In the genomic region with DNA sequence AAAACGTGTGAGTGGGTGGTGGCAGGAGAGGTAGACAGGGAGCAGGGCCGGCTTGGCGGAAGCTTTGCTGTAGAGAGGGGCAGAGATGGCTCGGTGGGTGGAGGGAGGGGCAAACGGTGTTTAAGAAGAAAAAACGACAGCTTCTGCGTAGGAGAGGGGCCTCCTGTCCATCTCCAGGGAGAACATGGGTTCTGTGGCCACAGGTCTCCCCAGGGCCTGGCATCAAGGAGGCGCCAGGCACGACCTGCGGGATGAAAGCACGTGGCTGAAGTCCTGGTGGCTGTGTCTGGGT, we compare ENCODE assay signal across 10 cellular contexts. TPM values are rescaled to one million over a fixed set of nuclear protein-coding genes. Genes with fewer than 3 reads are reported as not detected.
DNase-seq lines count a peak whose midpoint lies in the region; ATAC-seq and TF ChIP-seq lines count a peak whose summit lies in the region.
"Had no signal": no experiment of that assay in that cellular context is flagged by ENCODE, and none has a peak within 500 bp of the region (broad histone marks: within the 10 kb centered on the region; RNA-seq: fewer than 3 reads in every experiment).

No MANE protein-coding gene starts in this region.

- peaks cover 37% of the 10 kb centered on the region for H3K27me3 ChIP-seq in HUES64 (ENCODE audit: insufficient read depth, low read length)
- no peaks in the 10 kb centered on the region for H3K27me3 ChIP-seq in naive thymus-derived CD4-positive, alpha-beta T cell (ENCODE audit: control insufficient read depth in 2 of 2, insufficient read depth in 2 of 2, low read length in 2 of 2)

- intact Hi-C loops in MCF 10A (cut with micrococcal nuclease) = no loop called here
- intact Hi-C loops in naive thymus-derived CD4-positive, alpha-beta T cell (cut with micrococcal nuclease) = loop anchor here (5.0 to 10.0 kb wide), 2 partner anchors 107 to 144 kb away; no protein-coding TSS in a partner anchor

- WGBS in HUES64 = 24% methylated on average over 11 of the region's 11 CpGs

- CTCF ChIA-PET in MCF 10A (lab: Yijun Ruan, JAX) = interaction anchor here (0.7 to 1.5 kb wide), 7 partner anchors 10 to 585 kb away, joined by 3 to 15 read pairs (median 3); a partner anchor contains a TSS
- CTCF ChIA-PET in naive thymus-derived CD4-positive, alpha-beta T cell (lab: Charles Lee) = interaction anchor here (1.3 kb wide), 1 partner anchor 8 kb away, joined by 5 read pairs; no protein-coding TSS in a partner anchor

- H3K36me3 Mint-ChIP-seq in MCF 10A (ENCODE audit: insufficient read depth, unreplicated experiment) = peaks cover 4% of the 10 kb centered on the region
- no peaks in the 10 kb centered on the region for H3K36me3 Mint-ChIP-seq in naive thymus-derived CD4-positive, alpha-beta T cell

- H3K4me3 ChIP-seq in HUES64 (ENCODE audit: low read length) = peak overlapping the region; percentile 73
- peak overlapping the region; percentile 73 for H3K4me3 ChIP-seq in naive thymus-derived CD4-positive, alpha-beta T cell (ENCODE audit: low read length)

- DNase-seq in MCF 10A (ENCODE audit: unreplicated experiment) (no peak), NCI-H2029 (lab: John Stamatoyannopoulos, UW) (no peak), NCI-H2227 (lab: John Stamatoyannopoulos, UW; ENCODE audit: unreplicated experiment) (no peak)
- DNase-seq in naive thymus-derived CD4-positive, alpha-beta T cell = no peak
- no peak for DNase-seq in stimulated activated CD4-positive, alpha-beta T cell treated with anti-CD3 and anti-CD28 coated beads, Interleukin-1b, Interleukin-23, amount 100 ng/mL, for 48 hours

- H3K27ac ChIP-seq in C4-2B = peak overlapping the region; percentile 90
- no peak overlapping the region; the same call in 1 of the 2 replicates for H3K27ac ChIP-seq in HUES64 (ENCODE audit: low read depth, low read length)
- H3K27ac ChIP-seq in naive thymus-derived CD4-positive, alpha-beta T cell (ENCODE audit: low read depth, low read length) = no peak overlapping the region
- H3K27ac ChIP-seq: HL-60 had no signal

- no peaks in the 10 kb centered on the region for H3K36me3 ChIP-seq in HUES64 (ENCODE audit: insufficient read depth, low read length)
- H3K36me3 ChIP-seq in naive thymus-derived CD4-positive, alpha-beta T cell (ENCODE audit: control insufficient read depth in 2 of 3, insufficient read depth in 3 of 3, low read length in 3 of 3) = no peaks in the 10 kb centered on the region

- no peaks in the 10 kb centered on the region for H3K27me3 Mint-ChIP-seq in MCF 10A (ENCODE audit: insufficient read depth, unreplicated experiment)
- H3K27me3 Mint-ChIP-seq in naive thymus-derived CD4-positive, alpha-beta T cell = peaks cover 0 to 45% (median 5%) of the 10 kb centered on the region in 5 donors

- POLR2A ChIA-PET in MCF 10A (lab: Yijun Ruan, JAX) = no interaction called here
- POLR2A ChIA-PET in naive thymus-derived CD4-positive, alpha-beta T cell (lab: Charles Lee) = no interaction called here

- H3K4me3 Mint-ChIP-seq in MCF 10A (ENCODE audit: unreplicated experiment) = peak overlapping the region; percentile 72
- H3K4me3 Mint-ChIP-seq in naive thymus-derived CD4-positive, alpha-beta T cell = peak overlapping the region; percentile 64 to 89 (median 80)

- ATAC-seq in naive thymus-derived CD4-positive, alpha-beta T cell = no peak
- ATAC-seq in HG03280 (IDR thresholded peaks at IDR 0.05; ENCODE audit: unreplicated experiment) = no peak

- H3K4me1 ChIP-seq in HUES64 (ENCODE audit: insufficient read depth, low read length) = peaks cover 13% of the 10 kb centered on the region
- H3K4me1 ChIP-seq in naive thymus-derived CD4-positive, alpha-beta T cell (ENCODE audit: control insufficient read depth in 2 of 2, insufficient read depth in 2 of 2, low read length in 2 of 2) = peaks cover 7 to 14% of the 10 kb centered on the region in 2 donors

- BruUV-seq in MCF 10A (replicated peaks; lab: Mats Ljungman, UMichigan) = no TSS peak

- TF ChIP-seq CTCF in C4-2B (conservative IDR thresholded peaks at IDR 0.05) (no peak), MCF 10A (IDR thresholded peaks at IDR 0.05; ENCODE audit: unreplicated experiment) (no peak)

- H3K9me3 ChIP-seq in HUES64 (ENCODE audit: insufficient read depth, low read depth, low read length) = no peaks in the 10 kb centered on the region
- H3K9me3 ChIP-seq in naive thymus-derived CD4-positive, alpha-beta T cell (ENCODE audit: control insufficient read depth in 2 of 3, low read length in 3 of 3) = no peaks in the 10 kb centered on the region

- H3K9me3 Mint-ChIP-seq in MCF 10A (ENCODE audit: unreplicated experiment) = no peaks in the 10 kb centered on the region
- H3K9me3 Mint-ChIP-seq in naive thymus-derived CD4-positive, alpha-beta T cell = no peaks in the 10 kb centered on the region

- H3K27ac Mint-ChIP-seq in MCF 10A (ENCODE audit: low read depth, unreplicated experiment) = no peak overlapping the region
- peak overlapping the region in 6 of 9 donors; percentile 5 to 82 (median 50) for H3K27ac Mint-ChIP-seq in naive thymus-derived CD4-positive, alpha-beta T cell

- peaks cover 11% of the 10 kb centered on the region for H3K4me1 Mint-ChIP-seq in MCF 10A (ENCODE audit: insufficient read depth, unreplicated experiment)
- H3K4me1 Mint-ChIP-seq in naive thymus-derived CD4-positive, alpha-beta T cell = peaks cover 10 to 37% (median 22%) of the 10 kb centered on the region in 7 donors

- H3K9ac ChIP-seq in HUES64 (ENCODE audit: low read depth, low read length) = peak overlapping the region; percentile 78; the same call in 1 of the 2 replicates

RNA-seq across cellular contexts. Expression of a gene that starts 1.0 kb away (rescaled TPM):
- polyA plus RNA-seq in HUES64 (2013, experiment 1 of 2) = 19.7 TPM
- polyA plus RNA-seq in HUES64 (2013, experiment 2 of 2) = 19.4 TPM
- total RNA-seq in MCF 10A (2022) = 20.3 and 24.9 TPM in 2 replicates
- 10 to 100 TPM in 4 of 5 experiments, 1 to 10 TPM in 1; 3.6 to 29.6 (median 24.5) TPM for total RNA-seq in naive thymus-derived CD4-positive, alpha-beta T cell
- 10 to 100 TPM in 1 of 2 donors, 1 to 10 TPM in 1; 7.1 to 12.7 TPM for polyA plus RNA-seq in naive thymus-derived CD4-positive, alpha-beta T cell

RNA-seq across cellular contexts. Expression of a gene that starts 30.0 kb away (rescaled TPM):
- polyA plus RNA-seq in HUES64 (2013, experiment 1 of 2) = 1.2 TPM
- 2.0 TPM for polyA plus RNA-seq in HUES64 (2013, experiment 2 of 2)
- not detected in 2 replicates for total RNA-seq in MCF 10A (2022)
- total RNA-seq in naive thymus-derived CD4-positive, alpha-beta T cell = under 1 TPM in 2 of 5 experiments, not detected in 3; 0.17 to 0.21 TPM
- polyA plus RNA-seq in naive thymus-derived CD4-positive, alpha-beta T cell = under 1 TPM in 1 of 2 donors, not detected in 1; 0.31 TPM
- total RNA-seq: Daoy had no signal

RNA-seq across cellular contexts. Expression of a gene that starts 45.6 kb away (rescaled TPM):
- 0.05 TPM for polyA plus RNA-seq in HUES64 (2013, experiment 1 of 2)
- polyA plus RNA-seq in HUES64 (2013, experiment 2 of 2) = 0.51 TPM
- not detected in 2 replicates for total RNA-seq in MCF 10A (2022)
- total RNA-seq in naive thymus-derived CD4-positive, alpha-beta T cell = not detected
- polyA plus RNA-seq in naive thymus-derived CD4-positive, alpha-beta T cell = not detected
- total RNA-seq: Daoy had no signal
